In the genomic region with DNA sequence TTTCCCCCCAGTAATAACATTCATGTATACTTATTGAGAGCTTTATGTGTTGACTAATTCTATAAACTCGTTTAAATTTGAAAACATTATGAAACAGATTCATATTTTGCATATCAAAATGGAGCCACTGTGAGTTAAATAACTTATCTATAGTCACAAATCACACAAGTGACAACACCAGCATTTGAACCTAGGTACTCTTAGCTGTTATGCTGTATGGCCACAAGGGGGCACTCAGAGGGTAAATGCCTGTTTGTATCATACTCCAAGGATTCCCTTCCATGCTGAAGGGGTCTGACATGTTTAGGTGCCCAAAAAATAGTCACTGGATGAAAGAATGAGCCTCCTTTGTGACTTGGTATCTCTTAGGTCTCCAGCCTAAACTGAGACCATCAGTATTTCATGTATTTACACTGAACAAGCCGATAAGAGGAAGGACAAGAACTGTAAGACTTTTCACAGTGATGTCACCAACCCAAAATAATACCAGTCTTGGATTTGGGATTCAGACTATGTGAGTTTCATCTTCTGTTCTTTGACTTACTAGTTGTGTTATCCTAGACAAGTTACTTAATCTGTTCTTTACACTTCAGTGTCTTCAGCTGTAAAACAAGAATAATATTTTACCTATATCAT, we compare ENCODE assay signal across 9 cellular contexts. TPM values are rescaled to one million over a fixed set of nuclear protein-coding genes. Genes with fewer than 3 reads are reported as not detected.
DNase-seq lines count a peak whose midpoint lies in the region; ATAC-seq and TF ChIP-seq lines count a peak whose summit lies in the region.
"Had no signal": no experiment of that assay in that cellular context is flagged by ENCODE, and none has a peak within 500 bp of the region (broad histone marks: within the 10 kb centered on the region; RNA-seq: fewer than 3 reads in every experiment).

No MANE protein-coding gene starts in this region.

- peak; percentile 13 for DNase-seq in activated naive CD4-positive, alpha-beta T cell treated with Interleukin-2 at 50 U/mL for 16 hours
- no peak for DNase-seq in activated naive CD4-positive, alpha-beta T cell (lab: John Stamatoyannopoulos, UW)
- DNase-seq in HCT116 (ENCODE audit: low read depth, low spot score) (peak; percentile 38), NCI-H1694 (lab: John Stamatoyannopoulos, UW) (peak; percentile 44), foreskin melanocyte (peak; percentile 19), pons (ENCODE audit: low spot score) (peak; percentile 57), NCI-H2171 treated with DMSO at 0.1 percent for 48 hours (lab: John Stamatoyannopoulos, UW) (no peak)
- peak; percentile 55 for DNase-seq in activated CD8-positive, alpha-beta T cell treated with anti-CD3 and anti-CD28 coated beads for 36 hours

- H3K27me3 Mint-ChIP-seq in activated CD8-positive, alpha-beta T cell treated with anti-CD3 and anti-CD28 coated beads for 36 hours: peaks cover 5% of the 10 kb centered on the region

- H2AFZ ChIP-seq in HCT116 (ENCODE audit: low read depth, low read length, poor library complexity, severe bottlenecking): no peak overlapping the region

- H4K20me1 ChIP-seq in HCT116 (ENCODE audit: insufficient read depth): peaks cover 47% of the 10 kb centered on the region

- TF ChIP-seq CTCF in HCT116 (IDR thresholded peaks at IDR 0.05 in 2 of 3, conservative IDR thresholded peaks at IDR 0.05 in 1 of 3; ENCODE audit: borderline replicate concordance in 1 of 3, insufficient read depth in 1 of 3, low read depth in 2 of 3, low read length in 2 of 3): peak; percentile 52 to 89 (median 82); a peak in 5 of 6 replicates
- peak; percentile 81 for TF ChIP-seq CTCF in activated CD8-positive, alpha-beta T cell treated with anti-CD3 and anti-CD28 coated beads for 36 hours (IDR thresholded peaks at IDR 0.05)

- peak; percentile 38 for TF ChIP-seq RAD21 in HCT116 (IDR thresholded peaks at IDR 0.05; ENCODE audit: low read depth)

- no peak overlapping the region for H3K4me3 Mint-ChIP-seq in activated CD8-positive, alpha-beta T cell treated with anti-CD3 and anti-CD28 coated beads for 36 hours

- H3K9me2 ChIP-seq in HCT116 (ENCODE audit: insufficient read depth): no peaks in the 10 kb centered on the region

- H3K27ac Mint-ChIP-seq in activated CD8-positive, alpha-beta T cell treated with anti-CD3 and anti-CD28 coated beads for 36 hours: no peak overlapping the region

- H3K27ac ChIP-seq in HCT116 (ENCODE audit: low read depth, low read length): no peak overlapping the region

- intact Hi-C loops in HCT116 (cut with micrococcal nuclease): loop anchor here (1.0 to 5.0 kb wide), 2 partner anchors 76 to 332 kb away; a partner anchor contains a TSS
- intact Hi-C loops in activated CD8-positive, alpha-beta T cell treated with anti-CD3 and anti-CD28 coated beads for 36 hours (cut with micrococcal nuclease): no loop called here

- no peaks in the 10 kb centered on the region for H3K9me3 Mint-ChIP-seq in activated CD8-positive, alpha-beta T cell treated with anti-CD3 and anti-CD28 coated beads for 36 hours

- no peak overlapping the region for H3K4me3 ChIP-seq in HCT116 (replicated peaks in 1 of 2; ENCODE audit: low read depth in 1 of 2, low read length in 2 of 2)

- H3K9me3 ChIP-seq in HCT116 (ENCODE audit: control insufficient read depth in 1 of 2, insufficient read depth in 1 of 2, low read depth in 1 of 2, low read length in 2 of 2): no peaks in the 10 kb centered on the region

- no peak overlapping the region for H3K4me2 ChIP-seq in HCT116 (ENCODE audit: low read length)

- POLR2A ChIA-PET in HCT116 (lab: Charles Lee): interaction anchor here (1.3 to 1.8 kb wide), 2 partner anchors 28 to 29 kb away, joined by 4 to 5 read pairs; no protein-coding TSS in a partner anchor
- POLR2A ChIA-PET in activated CD8-positive, alpha-beta T cell treated with anti-CD3 and anti-CD28 coated beads for 36 hours (lab: Charles Lee): no interaction called here

- no peaks in the 10 kb centered on the region for H3K4me1 Mint-ChIP-seq in activated CD8-positive, alpha-beta T cell treated with anti-CD3 and anti-CD28 coated beads for 36 hours (ENCODE audit: low read depth)

- no peaks in the 10 kb centered on the region for H3K36me3 Mint-ChIP-seq in activated CD8-positive, alpha-beta T cell treated with anti-CD3 and anti-CD28 coated beads for 36 hours (ENCODE audit: low read depth)

- H3K79me2 ChIP-seq in HCT116 (ENCODE audit: insufficient read depth, low read length): peaks cover 62% of the 10 kb centered on the region

- H3K27me3 ChIP-seq in HCT116 (ENCODE audit: insufficient read depth, low read length): no peaks in the 10 kb centered on the region

- no peak overlapping the region for H3K9ac ChIP-seq in HCT116 (ENCODE audit: low read length)

- peak; percentile 88 for ATAC-seq in HCT116
- peak; percentile 71 for ATAC-seq in activated CD8-positive, alpha-beta T cell treated with anti-CD3 and anti-CD28 coated beads for 36 hours

- H3K4me1 ChIP-seq in HCT116 (ENCODE audit: control insufficient read depth in 1 of 2, insufficient read depth in 2 of 2, low read length in 2 of 2): peaks cover 0 to 33% of the 10 kb centered on the region in 2 experiments; a peak in 2 of 4 replicates

- RAD21 ChIA-PET in HCT116 (lab: Charles Lee; ENCODE audit: low non-redundant PET in 1 of 2, low total read pairs in 2 of 2, uncharacterized antibody in 2 of 2, unreplicated experiment in 2 of 2): no interaction called here

- no peak for TF ChIP-seq POLR2A in HCT116 (IDR thresholded peaks at IDR 0.05; ENCODE audit: borderline replicate concordance, extremely low read depth, insufficient read depth, insufficient read length)

- no TSS peak for BruUV-seq in HCT116 (replicated peaks; lab: Mats Ljungman, UMichigan)

- H3K36me3 ChIP-seq in HCT116 (ENCODE audit: control insufficient read depth in 1 of 2, insufficient read depth in 2 of 2, low read length in 2 of 2): peaks cover 0 to 54% of the 10 kb centered on the region in 2 experiments; a peak in 2 of 4 replicates

- CTCF ChIA-PET in HCT116 (lab: Charles Lee): interaction anchor here (0.5 to 2.2 kb wide), 6 partner anchors 9 to 877 kb away, joined by 3 to 11 read pairs (median 6); no protein-coding TSS in a partner anchor
- CTCF ChIA-PET in activated CD8-positive, alpha-beta T cell treated with anti-CD3 and anti-CD28 coated beads for 36 hours (lab: Charles Lee): interaction anchor here (0.7 to 2.6 kb wide), 17 partner anchors 9 to 840 kb away, joined by 3 to 13 read pairs (median 3); a partner anchor contains a TSS

TF ChIP-seq in HCT116, 20 proteins besides CTCF, POLR2A, EP300 and RAD21:
- no peak for TF ChIP-seq ELF1 (IDR thresholded peaks at IDR 0.05; ENCODE audit: borderline replicate concordance, low read depth)
- no peak for TF ChIP-seq TCF7L2 (IDR thresholded peaks at IDR 0.05; ENCODE audit: borderline replicate concordance, extremely low read depth, insufficient read depth, insufficient read length)
- TF ChIP-seq, protein P1, sequence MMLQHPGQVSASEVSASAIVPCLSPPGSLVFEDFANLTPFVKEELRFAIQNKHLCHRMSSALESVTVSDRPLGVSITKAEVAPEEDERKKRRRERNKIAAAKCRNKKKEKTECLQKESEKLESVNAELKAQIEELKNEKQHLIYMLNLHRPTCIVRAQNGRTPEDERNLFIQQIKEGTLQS (IDR thresholded peaks at IDR 0.05): no peak
- no peak for TF ChIP-seq CEBPB (IDR thresholded peaks at IDR 0.05; ENCODE audit: low read depth)

RNA-seq across cellular contexts. Expression of a gene that starts 12.2 kb away (rescaled TPM):
- not detected for total RNA-seq in HCT116 (2021; ENCODE audit: unreplicated experiment)
- polyA plus RNA-seq in HCT116 (2012): 1.4 and 3.4 TPM in 2 replicates
- total RNA-seq in activated CD8-positive, alpha-beta T cell treated with anti-CD3 and anti-CD28 coated beads for 36 hours: not detected
- total RNA-seq: mononuclear cell had no signal

RNA-seq across cellular contexts. Expression of a gene that starts 27.2 kb away (rescaled TPM):
- not detected for total RNA-seq in HCT116 (2021; ENCODE audit: unreplicated experiment)
- polyA plus RNA-seq in HCT116 (2012): 0.82 and 1.1 TPM in 2 replicates
- total RNA-seq in activated CD8-positive, alpha-beta T cell treated with anti-CD3 and anti-CD28 coated beads for 36 hours: not detected
- total RNA-seq: mononuclear cell had no signal

RNA-seq across cellular contexts. Expression of a gene that starts 33.5 kb away (rescaled TPM):
- not detected for total RNA-seq in HCT116 (2021; ENCODE audit: unreplicated experiment)
- not detected in 2 replicates for polyA plus RNA-seq in HCT116 (2012)
- total RNA-seq in activated CD8-positive, alpha-beta T cell treated with anti-CD3 and anti-CD28 coated beads for 36 hours: not detected

RNA-seq across cellular contexts. Expression of a gene that starts 35.0 kb away (rescaled TPM):
- 23.1 TPM for total RNA-seq in HCT116 (2021; ENCODE audit: unreplicated experiment)
- polyA plus RNA-seq in HCT116 (2012): 1.5 and 2.6 TPM in 2 replicates
- not detected for total RNA-seq in activated CD8-positive, alpha-beta T cell treated with anti-CD3 and anti-CD28 coated beads for 36 hours
- total RNA-seq: mononuclear cell had no signal

RNA-seq across cellular contexts. Expression of a gene that starts 40.2 kb away (rescaled TPM):
- total RNA-seq in HCT116 (2021; ENCODE audit: unreplicated experiment): not detected
- 0.15 and 0.21 TPM in 2 replicates for polyA plus RNA-seq in HCT116 (2012)
- total RNA-seq in activated CD8-positive, alpha-beta T cell treated with anti-CD3 and anti-CD28 coated beads for 36 hours: under 1 TPM in 1 of 2 experiments, not detected in 1; 0.25 TPM

Comparison
In these comparisons a context has a peak if more than half of its experiments do, and no peak if none do; other contexts are left out.
1. DNase-seq: peak in activated naive CD4-positive, alpha-beta T cell treated with Interleukin-2 at 50 U/mL for 16 hours (single experiment), HCT116 (single experiment), NCI-H1694 (single experiment), activated CD8-positive, alpha-beta T cell treated with anti-CD3 and anti-CD28 coated beads for 36 hours (single experiment), foreskin melanocyte (single experiment) and pons (single experiment); none in activated naive CD4-positive, alpha-beta T cell (0 of 4) and NCI-H2171 treated with DMSO at 0.1 percent for 48 hours (single experiment).